18 cellular contexts compared by ENCODE assay signal in genomic region chr1:95435611-95436010, GRCh38.
DNase-seq lines count a peak whose midpoint lies in the region; ATAC-seq and FAIRE-seq lines count a peak whose summit lies in the region.
"Had no signal": no experiment of that assay in that cellular context is flagged by ENCODE, and none has a peak within 500 bp of the region (broad histone marks: within the 10 kb centered on the region; RNA-seq: fewer than 3 reads in every experiment).

No MANE protein-coding gene starts in this region.

- in situ Hi-C loops in SK-MEL-5 (cut with HindIII; ENCODE audit: low pct_unique_long_range_greater_than_20kb, low sequenced_read_pairs), result no loop called here

- ATAC-seq in GM18858 (IDR thresholded peaks at IDR 0.05; ENCODE audit: unreplicated experiment) (no peak), GM19467 (IDR thresholded peaks at IDR 0.05; ENCODE audit: unreplicated experiment) (no peak)

- DNase-seq in LoVo (ENCODE audit: low spot score) (peak; percentile 10), SK-MEL-5 (ENCODE audit: low read depth, low spot score) (peak; percentile 89), urothelium cell line (ENCODE audit: low spot score) (peak; percentile 45), NCI-H226 (no peak)
- DNase-seq: C1 segment of cervical spinal cord; Calu3; CD4-positive, alpha-beta memory T cell; COR-L47; DMS53; DMS79 treated with DMSO at 0.1 percent for 48 hours; GF-D8; GM23248; H9; HFFc6 had no signal

- peak; percentile 89 for FAIRE-seq in urothelium cell line (lab: Jason Lieb, UNC)
- FAIRE-seq: GM12891, GM18507 had no signal
